In genomic region chr10:26860026-26860541, GRCh38 we compare ENCODE assay signal across 8 cellular contexts. TPM values are rescaled to one million over a fixed set of nuclear protein-coding genes. Genes with fewer than 3 reads are reported as not detected.
DNase-seq lines count a peak whose midpoint lies in the region; ATAC-seq, FAIRE-seq and TF ChIP-seq lines count a peak whose summit lies in the region.

No MANE protein-coding gene starts in this region.

- intact Hi-C loops in right cardiac atrium (cut with DNase I) (loop anchor here in 1 of 4 donors (10.0 kb wide), 1 partner anchor 125 kb away; no protein-coding TSS in a partner anchor), vagina (cut with DNase I) (no loop called here)

- WGBS in right cardiac atrium = under 1% methylated on average over 36 of the region's 36 CpGs

- H3K27ac ChIP-seq in right cardiac atrium (ENCODE audit: low read length) (peak overlapping the region; percentile 97), vagina (peak overlapping the region; percentile 97)

- no peaks in the 10 kb centered on the region for H3K9me3 ChIP-seq in right cardiac atrium (ENCODE audit: control insufficient read depth, low read length)
- no peaks in the 10 kb centered on the region for H3K9me3 ChIP-seq in vagina

- peak; percentile 11 for ATAC-seq in HG03520 (IDR thresholded peaks at IDR 0.05; ENCODE audit: unreplicated experiment)
- ATAC-seq in right cardiac atrium = peak; percentile 52 to 69

- peak; percentile 45 for FAIRE-seq in GM19239 (lab: Jason Lieb, UNC)

- TF ChIP-seq CTCF in vagina (IDR thresholded peaks at IDR 0.05) = no peak

- no peaks in the 10 kb centered on the region for H3K27me3 ChIP-seq in right cardiac atrium (ENCODE audit: control insufficient read depth, insufficient read depth)
- no peaks in the 10 kb centered on the region for H3K27me3 ChIP-seq in vagina

- H3K36me3 ChIP-seq in vagina = no peaks in the 10 kb centered on the region

- peak overlapping the region; percentile 88 for H3K4me3 ChIP-seq in right cardiac atrium (ENCODE audit: low read length)
- peak overlapping the region; percentile 84 to 92 for H3K4me3 ChIP-seq in vagina

- H3K4me1 ChIP-seq in right cardiac atrium (ENCODE audit: control insufficient read depth, insufficient read depth, low read length) (no peaks in the 10 kb centered on the region), vagina (peaks cover 46% of the 10 kb centered on the region)

- peak in 1 of 2 donors; percentile 27 for TF ChIP-seq POLR2A in vagina (IDR thresholded peaks at IDR 0.05)

- DNase-seq in Ammon's horn (ENCODE audit: low spot score) (peak; percentile 57), GM19239 (ENCODE audit: insufficient read length, low spot score) (no peak), SW480 (ENCODE audit: low spot score) (peak; percentile 87), amygdala (lab: John Stamatoyannopoulos, UW) (peak in 41 of 56 donors; percentile 9 to 67 (median 38)), right cardiac atrium (peak; percentile 71 to 84 (median 77)), renal cortical epithelial cell (ENCODE audit: low read depth) (peak; percentile 72), vagina (ENCODE audit: extremely low spot score in 2 of 2) (no peak)

RNA-seq across cellular contexts. Expression of gene ABI1, which starts 0.7 kb away (rescaled TPM):
- total RNA-seq in right cardiac atrium = 10 to 100 TPM; 24.8 to 28.2 (median 26.5) TPM
- 9.6 TPM for polyA plus RNA-seq in right cardiac atrium
- 38.1 and 53.3 TPM in 2 replicates for total RNA-seq in renal cortical epithelial cell
- 26.0 TPM for total RNA-seq in vagina

Comparison
In these comparisons a context has a peak if more than half of its experiments do, and no peak if none do; other contexts are left out.
1. DNase-seq: peak in Ammon's horn (single experiment), SW480 (single experiment), amygdala (41 of 56), right cardiac atrium (3 of 3) and renal cortical epithelial cell (single experiment); none in GM19239 (single experiment) and vagina (0 of 2).